16 cellular contexts compared by ENCODE assay signal in the genomic region with DNA sequence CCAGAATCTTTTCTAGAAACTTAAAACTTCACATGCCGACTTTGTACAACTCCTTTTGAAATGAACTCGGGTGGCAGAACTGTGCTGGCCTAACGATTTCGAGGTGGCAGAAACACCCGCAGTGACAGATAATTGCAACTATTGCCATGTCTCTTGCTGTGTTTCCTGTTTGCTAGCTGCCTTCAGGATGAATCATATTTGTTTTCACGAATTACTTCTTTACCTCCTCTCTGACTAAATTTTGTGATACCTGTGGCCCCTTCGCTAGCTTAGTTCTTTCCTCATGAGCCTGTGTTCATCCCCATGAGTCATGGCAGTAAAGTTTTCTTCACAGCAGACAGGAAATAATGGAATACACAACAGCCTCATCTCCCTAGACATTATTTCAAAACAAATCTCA. TPM values are rescaled to one million over a fixed set of nuclear protein-coding genes. Genes with fewer than 3 reads are reported as not detected.
A peak's percentile ranks its signal among the peaks of the same experiment; 100 is the strongest.
DNase-seq lines count a peak whose midpoint lies in the region; ATAC-seq and TF ChIP-seq lines count a peak whose summit lies in the region.
"Had no signal": no experiment of that assay in that cellular context is flagged by ENCODE, and none has a peak within 500 bp of the region (broad histone marks: within the 10 kb centered on the region; RNA-seq: fewer than 3 reads in every experiment).

No MANE protein-coding gene starts in this region.

- H3K79me2 ChIP-seq in GM23338 (replicated peaks; ENCODE audit: insufficient read depth) = no peaks in the 10 kb centered on the region

- H3K4me1 ChIP-seq in GM23338 (ENCODE audit: insufficient read depth) (0 out of 2 replicates have a peak, but pooled peaks cover 4% of the 10 kb centered on the region), RWPE2 (ENCODE audit: insufficient read depth, poor library complexity, severe bottlenecking) (peaks cover 17% of the 10 kb centered on the region)
- H3K4me1 ChIP-seq: pancreas had no signal

- peaks cover 11% of the 10 kb centered on the region for H3K4me1 Mint-ChIP-seq in GM23338

- DNase-seq in A172 (ENCODE audit: low spot score) (peak; percentile 25), GM23338 (ENCODE audit: low spot score) (no peak), RWPE2 (ENCODE audit: low spot score) (no peak), epithelial cell of prostate (ENCODE audit: low read depth, low spot score) (peak; percentile 66), KBM-7 (no peak), DMS 273 treated with DMSO at 0.1 percent for 48 hours (lab: John Stamatoyannopoulos, UW) (no peak), NCI-H2081 treated with DMSO at 0.1 percent for 48 hours (lab: John Stamatoyannopoulos, UW) (no peak)
- DNase-seq: activated CD4-positive, alpha-beta T cell treated with anti-CD3 and anti-CD28 coated beads, Interleukin-2, amount 10 ng/mL, durations not matched to agents 24 days and 14 days; AML-193; caudate nucleus; DMS79 treated with DMSO at 0.1 percent for 48 hours; KG1; NCI-H2171; pancreas; stimulated activated CD8-positive, alpha-beta memory T cell treated with anti-CD3 and anti-CD28 coated beads, Interleukin-4, amount 100 ng/mL, for 48 hours had no signal

- no peaks in the 10 kb centered on the region for H3K9me3 ChIP-seq in RWPE2 (ENCODE audit: severe bottlenecking)
- H3K9me3 ChIP-seq: pancreas had no signal

- H3K4me3 Mint-ChIP-seq in GM23338 = no peak overlapping the region
- H3K4me3 Mint-ChIP-seq: activated CD4-positive, alpha-beta T cell treated with anti-CD3 and anti-CD28 coated beads, Interleukin-2, amount 10 ng/mL, durations not matched to agents 24 days and 14 days had no signal

- H2AFZ ChIP-seq in GM23338 = no peak overlapping the region

- in situ Hi-C loops in KBM-7 (cut with MboI; ENCODE audit: low pct_unique_long_range_greater_than_20kb, low sequenced_read_pairs) = no loop called here

- no peaks in the 10 kb centered on the region for H3K9me3 Mint-ChIP-seq in GM23338
- H3K9me3 Mint-ChIP-seq: activated CD4-positive, alpha-beta T cell treated with anti-CD3 and anti-CD28 coated beads, Interleukin-2, amount 10 ng/mL, durations not matched to agents 24 days and 14 days had no signal

- no peaks in the 10 kb centered on the region for H3F3A ChIP-seq in GM23338 (replicated peaks; ENCODE audit: low read depth)

- H3K27ac ChIP-seq in GM23338 (ENCODE audit: low read depth) = no peak overlapping the region
- peak overlapping the region; percentile 73 for H3K27ac ChIP-seq in RWPE2 (ENCODE audit: poor library complexity, severe bottlenecking)
- peak overlapping the region; percentile 81 for H3K27ac ChIP-seq in epithelial cell of prostate
- H3K27ac ChIP-seq: pancreas had no signal

- H3K27me3 ChIP-seq in GM23338 (ENCODE audit: insufficient read depth) (no peaks in the 10 kb centered on the region), RWPE2 (ENCODE audit: insufficient read depth, poor library complexity, severe bottlenecking) (no peaks in the 10 kb centered on the region)
- H3K27me3 ChIP-seq: pancreas had no signal

- no peaks in the 10 kb centered on the region for H3K9me2 ChIP-seq in GM23338 (ENCODE audit: insufficient read depth)

- no peak for ATAC-seq in GM23338
- peak; percentile 93 for ATAC-seq in RWPE2 (ENCODE audit: low read depth)
- no peak for ATAC-seq in GM21526 (IDR thresholded peaks at IDR 0.05; ENCODE audit: low FRiP score, unreplicated experiment)
- ATAC-seq: pancreas had no signal

- H3K36me3 ChIP-seq in GM23338 (ENCODE audit: insufficient read depth) (no peaks in the 10 kb centered on the region), RWPE2 (ENCODE audit: low read depth) (no peaks in the 10 kb centered on the region)
- H3K36me3 ChIP-seq: pancreas had no signal

- H3K4me3 ChIP-seq in GM23338 (no peak overlapping the region), RWPE2 (ENCODE audit: severe bottlenecking) (no peak overlapping the region)
- H3K4me3 ChIP-seq: pancreas had no signal

- TF ChIP-seq CTCF in GM23338 (conservative IDR thresholded peaks at IDR 0.05; ENCODE audit: low read depth in 2 of 2) = no peak
- no peak for TF ChIP-seq CTCF in RWPE2 (IDR thresholded peaks at IDR 0.05; ENCODE audit: poor library complexity, severe bottlenecking)

- no peaks in the 10 kb centered on the region for H4K20me1 ChIP-seq in GM23338 (replicated peaks; ENCODE audit: insufficient read depth)

- no peak overlapping the region for H3K4me2 ChIP-seq in GM23338

- H3K27ac Mint-ChIP-seq in GM23338 = peak overlapping the region; percentile 39
- H3K27ac Mint-ChIP-seq: activated CD4-positive, alpha-beta T cell treated with anti-CD3 and anti-CD28 coated beads, Interleukin-2, amount 10 ng/mL, durations not matched to agents 24 days and 14 days had no signal

- H3K36me3 Mint-ChIP-seq in GM23338 (ENCODE audit: low read depth) = peaks cover 4% of the 10 kb centered on the region; the same call in 1 of the 3 replicates

- no peaks in the 10 kb centered on the region for H3K27me3 Mint-ChIP-seq in GM23338 (ENCODE audit: insufficient read depth, low read depth, poor library complexity)
- H3K27me3 Mint-ChIP-seq: activated CD4-positive, alpha-beta T cell treated with anti-CD3 and anti-CD28 coated beads, Interleukin-2, amount 10 ng/mL, durations not matched to agents 24 days and 14 days had no signal

TF ChIP-seq in GM23338, 12 proteins besides CTCF, POLR2A, EP300 and RAD21:
- TF ChIP-seq EZH2 (IDR thresholded peaks at IDR 0.05; ENCODE audit: low read depth, unreplicated experiment) = no peak
- TF ChIP-seq, protein P1, sequence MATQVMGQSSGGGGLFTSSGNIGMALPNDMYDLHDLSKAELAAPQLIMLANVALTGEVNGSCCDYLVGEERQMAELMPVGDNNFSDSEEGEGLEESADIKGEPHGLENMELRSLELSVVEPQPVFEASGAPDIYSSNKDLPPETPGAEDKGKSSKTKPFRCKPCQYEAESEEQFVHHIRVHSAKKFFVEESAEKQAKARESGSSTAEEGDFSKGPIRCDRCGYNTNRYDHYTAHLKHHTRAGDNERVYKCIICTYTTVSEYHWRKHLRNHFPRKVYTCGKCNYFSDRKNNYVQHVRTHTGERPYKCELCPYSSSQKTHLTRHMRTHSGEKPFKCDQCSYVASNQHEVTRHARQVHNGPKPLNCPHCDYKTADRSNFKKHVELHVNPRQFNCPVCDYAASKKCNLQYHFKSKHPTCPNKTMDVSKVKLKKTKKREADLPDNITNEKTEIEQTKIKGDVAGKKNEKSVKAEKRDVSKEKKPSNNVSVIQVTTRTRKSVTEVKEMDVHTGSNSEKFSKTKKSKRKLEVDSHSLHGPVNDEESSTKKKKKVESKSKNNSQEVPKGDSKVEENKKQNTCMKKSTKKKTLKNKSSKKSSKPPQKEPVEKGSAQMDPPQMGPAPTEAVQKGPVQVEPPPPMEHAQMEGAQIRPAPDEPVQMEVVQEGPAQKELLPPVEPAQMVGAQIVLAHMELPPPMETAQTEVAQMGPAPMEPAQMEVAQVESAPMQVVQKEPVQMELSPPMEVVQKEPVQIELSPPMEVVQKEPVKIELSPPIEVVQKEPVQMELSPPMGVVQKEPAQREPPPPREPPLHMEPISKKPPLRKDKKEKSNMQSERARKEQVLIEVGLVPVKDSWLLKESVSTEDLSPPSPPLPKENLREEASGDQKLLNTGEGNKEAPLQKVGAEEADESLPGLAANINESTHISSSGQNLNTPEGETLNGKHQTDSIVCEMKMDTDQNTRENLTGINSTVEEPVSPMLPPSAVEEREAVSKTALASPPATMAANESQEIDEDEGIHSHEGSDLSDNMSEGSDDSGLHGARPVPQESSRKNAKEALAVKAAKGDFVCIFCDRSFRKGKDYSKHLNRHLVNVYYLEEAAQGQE (IDR thresholded peaks at IDR 0.05; ENCODE audit: unreplicated experiment) = no peak
- TF ChIP-seq, protein P2, sequence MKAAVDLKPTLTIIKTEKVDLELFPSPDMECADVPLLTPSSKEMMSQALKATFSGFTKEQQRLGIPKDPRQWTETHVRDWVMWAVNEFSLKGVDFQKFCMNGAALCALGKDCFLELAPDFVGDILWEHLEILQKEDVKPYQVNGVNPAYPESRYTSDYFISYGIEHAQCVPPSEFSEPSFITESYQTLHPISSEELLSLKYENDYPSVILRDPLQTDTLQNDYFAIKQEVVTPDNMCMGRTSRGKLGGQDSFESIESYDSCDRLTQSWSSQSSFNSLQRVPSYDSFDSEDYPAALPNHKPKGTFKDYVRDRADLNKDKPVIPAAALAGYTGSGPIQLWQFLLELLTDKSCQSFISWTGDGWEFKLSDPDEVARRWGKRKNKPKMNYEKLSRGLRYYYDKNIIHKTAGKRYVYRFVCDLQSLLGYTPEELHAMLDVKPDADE (IDR thresholded peaks at IDR 0.05) = no peak

RNA-seq across cellular contexts. Expression of a gene that starts 28.9 kb away (rescaled TPM):
- total RNA-seq in A172 (2014; rRNA removed; shearing (Covaris generic)) = 34.5 and 39.5 TPM in 2 replicates
- total RNA-seq in GM23338 (2014; rRNA removed; shearing (Covaris generic)) = 19.8 and 29.6 TPM in 2 replicates
- polyA plus RNA-seq in GM23338 (2016; fragmentation: Nextera tagmentation; extraction: Ambion mirVana) = 16.8 and 17.3 TPM in 2 replicates

Comparison
In these comparisons a context has a peak if more than half of its experiments do, and no peak if none do; other contexts are left out.
1. DNase-seq: peak in A172 (single experiment) and epithelial cell of prostate (single experiment); none in GM23338 (single experiment), RWPE2 (single experiment), KBM-7 (single experiment), DMS 273 treated with DMSO at 0.1 percent for 48 hours (single experiment) and NCI-H2081 treated with DMSO at 0.1 percent for 48 hours (single experiment).